Comparison of ENCODE assay signal across 13 cellular contexts in genomic region chr1:78834201-78834741, GRCh38.
DNase-seq lines count a peak whose midpoint lies in the region; ATAC-seq lines count a peak whose summit lies in the region.
"Had no signal": no experiment of that assay in that cellular context is flagged by ENCODE, and none has a peak within 500 bp of the region (broad histone marks: within the 10 kb centered on the region; RNA-seq: fewer than 3 reads in every experiment).

No MANE protein-coding gene starts in this region.

- ATAC-seq in GM21786 (IDR thresholded peaks at IDR 0.05; ENCODE audit: unreplicated experiment) = peak; percentile 60
- ATAC-seq in HG03432 (IDR thresholded peaks at IDR 0.05; ENCODE audit: unreplicated experiment) = peak; percentile 64
- no peak for ATAC-seq in HG03571 (IDR thresholded peaks at IDR 0.05; ENCODE audit: unreplicated experiment)
- ATAC-seq: HepG2, left ventricle myocardium superior had no signal

- no peak overlapping the region for H3K4me3 Mint-ChIP-seq in T-helper 2 cell treated with Interferon-gamma antibody and Interleukin-4, amounts not matched to agents 5 μg/mL and 100 μg/mL, for 36 hours
- H3K4me3 Mint-ChIP-seq: activated naive CD4-positive, alpha-beta T cell treated with anti-CD3 and anti-CD28 coated beads, Interleukin-2, amount 10 ng/mL, durations not matched to agents 7 days and 5 days had no signal

- H3K27me3 Mint-ChIP-seq in T-helper 2 cell treated with Interferon-gamma antibody and Interleukin-4, amounts not matched to agents 5 μg/mL and 100 μg/mL, for 36 hours (ENCODE audit: low read depth) = peaks cover 4% of the 10 kb centered on the region
- H3K27me3 Mint-ChIP-seq: activated naive CD4-positive, alpha-beta T cell treated with anti-CD3 and anti-CD28 coated beads, Interleukin-2, amount 10 ng/mL, durations not matched to agents 7 days and 5 days had no signal

- H3K27ac Mint-ChIP-seq in T-helper 2 cell treated with Interferon-gamma antibody and Interleukin-4, amounts not matched to agents 5 μg/mL and 100 μg/mL, for 36 hours = no peak overlapping the region
- H3K27ac Mint-ChIP-seq: activated naive CD4-positive, alpha-beta T cell treated with anti-CD3 and anti-CD28 coated beads, Interleukin-2, amount 10 ng/mL, durations not matched to agents 7 days and 5 days had no signal

- H3K9me3 Mint-ChIP-seq in T-helper 2 cell treated with Interferon-gamma antibody and Interleukin-4, amounts not matched to agents 5 μg/mL and 100 μg/mL, for 36 hours = no peaks in the 10 kb centered on the region
- H3K9me3 Mint-ChIP-seq: activated naive CD4-positive, alpha-beta T cell treated with anti-CD3 and anti-CD28 coated beads, Interleukin-2, amount 10 ng/mL, durations not matched to agents 7 days and 5 days had no signal

- peak; percentile 34 for DNase-seq in DMS53 (lab: John Stamatoyannopoulos, UW)
- no peak for DNase-seq in DMS53 treated with DMSO at 0.1 percent for 48 hours (lab: John Stamatoyannopoulos, UW; ENCODE audit: unreplicated experiment)
- DNase-seq in renal cortical epithelial cell (ENCODE audit: low read depth) = peak; percentile 61
- no peak for DNase-seq in NCI-H2029 treated with DMSO at 0.1 percent for 48 hours (lab: John Stamatoyannopoulos, UW)
- DNase-seq in T-helper 2 cell treated with Interferon-gamma antibody and Interleukin-4, amounts not matched to agents 5 μg/mL and 100 μg/mL, for 36 hours (ENCODE audit: low spot score) = no peak
- DNase-seq: activated CD4-positive, alpha-beta T cell treated with anti-CD3 and anti-CD28 coated beads for 1 hour; activated naive CD4-positive, alpha-beta T cell treated with anti-CD3 and anti-CD28 coated beads, Interleukin-2, amount 10 ng/mL, durations not matched to agents 7 days and 5 days; left ventricle myocardium superior; NCI-H2107 had no signal

- H3K36me3 Mint-ChIP-seq in T-helper 2 cell treated with Interferon-gamma antibody and Interleukin-4, amounts not matched to agents 5 μg/mL and 100 μg/mL, for 36 hours (ENCODE audit: low read depth) = no peaks in the 10 kb centered on the region
- H3K36me3 Mint-ChIP-seq: activated naive CD4-positive, alpha-beta T cell treated with anti-CD3 and anti-CD28 coated beads, Interleukin-2, amount 10 ng/mL, durations not matched to agents 7 days and 5 days had no signal

- peaks cover 7% of the 10 kb centered on the region for H3K4me1 Mint-ChIP-seq in T-helper 2 cell treated with Interferon-gamma antibody and Interleukin-4, amounts not matched to agents 5 μg/mL and 100 μg/mL, for 36 hours (ENCODE audit: low read depth)

Comparison
In these comparisons a context has a peak if more than half of its experiments do, and no peak if none do; other contexts are left out.
1. DNase-seq: peak in DMS53 (single experiment) and renal cortical epithelial cell (single experiment); none in DMS53 treated with DMSO at 0.1 percent for 48 hours (single experiment), NCI-H2029 treated with DMSO at 0.1 percent for 48 hours (single experiment) and T-helper 2 cell treated with Interferon-gamma antibody and Interleukin-4, amounts not matched to agents 5 μg/mL and 100 μg/mL, for 36 hours (single experiment).